In genomic region chr21:46414965-46415275, GRCh38 we compare ENCODE assay signal across 20 cellular contexts.
"Had no signal": no experiment of that assay in that cellular context is flagged by ENCODE, and none has a peak within 500 bp of the region (broad histone marks: within the 10 kb centered on the region; RNA-seq: fewer than 3 reads in every experiment).

No MANE protein-coding gene starts in this region.

- H3K4me3 ChIP-seq: esophagus muscularis mucosa, gastrocnemius medialis, heart right ventricle, left lung, right lobe of liver, spleen had no signal

- H3K27me3 Mint-ChIP-seq: dendritic cell treated with granulocyte-macrophage colony-stimulating factor and Interleukin-4, amounts not matched to agents 40 ng/mL and 50 ng/mL, for 4 days; effector memory CD8-positive, alpha-beta T cell; naive B cell; type B pancreatic cell had no signal

- H3K27ac ChIP-seq: epithelial cell of prostate, esophagus muscularis mucosa, heart right ventricle, left lung, neutrophil, right lobe of liver, spleen had no signal

- H3K27me3 ChIP-seq: esophagus muscularis mucosa, gastrocnemius medialis, heart right ventricle, left lung, neutrophil, right lobe of liver, spleen had no signal

- H3K9me3 ChIP-seq: esophagus muscularis mucosa, gastrocnemius medialis, heart right ventricle, left lung, neutrophil, right lobe of liver, spleen had no signal

- H3K9me3 Mint-ChIP-seq: dendritic cell treated with granulocyte-macrophage colony-stimulating factor and Interleukin-4, amounts not matched to agents 40 ng/mL and 50 ng/mL, for 4 days; effector memory CD8-positive, alpha-beta T cell; naive B cell; nephron; type B pancreatic cell had no signal

- H3K4me3 Mint-ChIP-seq: dendritic cell treated with granulocyte-macrophage colony-stimulating factor and Interleukin-4, amounts not matched to agents 40 ng/mL and 50 ng/mL, for 4 days; effector memory CD8-positive, alpha-beta T cell; naive B cell; nephron; type B pancreatic cell had no signal

- DNase-seq: central memory CD4-positive, alpha-beta T cell; effector memory CD8-positive, alpha-beta T cell; gastrocnemius medialis; heart right ventricle; hypothalamus; mesendoderm; naive B cell; spleen; stimulated activated CD4-positive, alpha-beta T cell treated with anti-CD3 and anti-CD28 coated beads, Interleukin-15, amount 100 ng/mL, for 24 hours; stimulated activated CD4-positive, alpha-beta T cell treated with anti-CD3 and anti-CD28 coated beads, Interleukin-1b, Interleukin-23, amount 100 ng/mL, for 48 hours; stimulated activated CD4-positive, alpha-beta T cell treated with anti-CD3 and anti-CD28 coated beads, Interleukin-4, amount 100 ng/mL, for 4 hours; stimulated activated naive CD4-positive, alpha-beta T cell had no signal

- H3K27ac Mint-ChIP-seq: dendritic cell treated with granulocyte-macrophage colony-stimulating factor and Interleukin-4, amounts not matched to agents 40 ng/mL and 50 ng/mL, for 4 days had no signal

- H3K4me1 ChIP-seq: esophagus muscularis mucosa, gastrocnemius medialis, heart right ventricle, left lung, right lobe of liver, spleen had no signal

- ATAC-seq: effector memory CD8-positive, alpha-beta T cell; gastrocnemius medialis; heart right ventricle; left lung had no signal

- H3K4me1 Mint-ChIP-seq: naive B cell had no signal
